In genomic region chr7:155457544-155458316, GRCh38 we compare ENCODE assay signal across 2 cellular contexts.
TF ChIP-seq lines count a peak whose summit lies in the region.

EN2 (plus strand) TSS chr7:155458129; CDS start chr7:155458378, 249 bp downstream.

TF ChIP-seq in liver, 16 proteins besides CTCF, POLR2A, EP300 and RAD21 (continued from another document):
- TF ChIP-seq HNF4A (conservative IDR thresholded peaks at IDR 0.05): no peak
- TF ChIP-seq MAX (IDR thresholded peaks at IDR 0.05): no peak
- no peak for TF ChIP-seq SP1 (IDR thresholded peaks at IDR 0.05)
- no peak for TF ChIP-seq JUND (IDR thresholded peaks at IDR 0.05)
- TF ChIP-seq GABPA (IDR thresholded peaks at IDR 0.05 in 1 of 2, conservative IDR thresholded peaks at IDR 0.05 in 1 of 2): no peak
- TF ChIP-seq FOXA2 (IDR thresholded peaks at IDR 0.05): no peak
- no peak for TF ChIP-seq EGR1 (IDR thresholded peaks at IDR 0.05; ENCODE audit: low read depth in 2 of 2)
- TF ChIP-seq TAF1 (conservative IDR thresholded peaks at IDR 0.05): no peak
- no peak for TF ChIP-seq YY1 (IDR thresholded peaks at IDR 0.05)
- TF ChIP-seq ZBTB33 (IDR thresholded peaks at IDR 0.05): no peak
- no peak for TF ChIP-seq REST (IDR thresholded peaks at IDR 0.05)
- TF ChIP-seq NR2F2 (IDR thresholded peaks at IDR 0.05): no peak
- TF ChIP-seq HNF4G (IDR thresholded peaks at IDR 0.05): no peak
TF ChIP-seq in liver: peak in this region for 0.

TF ChIP-seq in HepG2, 621 proteins besides CTCF, POLR2A, EP300 and RAD21 (continued from another document):
- no peak for TF ChIP-seq ATF2 (CRISPR knock-in tag; IDR thresholded peaks at IDR 0.05)
- no peak for TF ChIP-seq ZMYM4 (CRISPR knock-in tag; IDR thresholded peaks at IDR 0.05)
- TF ChIP-seq MLLT10 (CRISPR knock-in tag; IDR thresholded peaks at IDR 0.05): no peak
- no peak for TF ChIP-seq KLF16 (CRISPR knock-in tag; IDR thresholded peaks at IDR 0.05)
- TF ChIP-seq ZFP91 (CRISPR knock-in tag; IDR thresholded peaks at IDR 0.05; ENCODE audit: borderline replicate concordance): no peak
- TF ChIP-seq HOXA9 (CRISPR knock-in tag; IDR thresholded peaks at IDR 0.05; ENCODE audit: borderline replicate concordance): no peak
- no peak for TF ChIP-seq SCMH1 (CRISPR knock-in tag; IDR thresholded peaks at IDR 0.05; ENCODE audit: borderline replicate concordance)
- no peak for TF ChIP-seq RFX1 (IDR thresholded peaks at IDR 0.05)
- TF ChIP-seq RFX5 (IDR thresholded peaks at IDR 0.05; ENCODE audit: low read depth, low read length): no peak
